16 cellular contexts compared by ENCODE assay signal in the genomic region with DNA sequence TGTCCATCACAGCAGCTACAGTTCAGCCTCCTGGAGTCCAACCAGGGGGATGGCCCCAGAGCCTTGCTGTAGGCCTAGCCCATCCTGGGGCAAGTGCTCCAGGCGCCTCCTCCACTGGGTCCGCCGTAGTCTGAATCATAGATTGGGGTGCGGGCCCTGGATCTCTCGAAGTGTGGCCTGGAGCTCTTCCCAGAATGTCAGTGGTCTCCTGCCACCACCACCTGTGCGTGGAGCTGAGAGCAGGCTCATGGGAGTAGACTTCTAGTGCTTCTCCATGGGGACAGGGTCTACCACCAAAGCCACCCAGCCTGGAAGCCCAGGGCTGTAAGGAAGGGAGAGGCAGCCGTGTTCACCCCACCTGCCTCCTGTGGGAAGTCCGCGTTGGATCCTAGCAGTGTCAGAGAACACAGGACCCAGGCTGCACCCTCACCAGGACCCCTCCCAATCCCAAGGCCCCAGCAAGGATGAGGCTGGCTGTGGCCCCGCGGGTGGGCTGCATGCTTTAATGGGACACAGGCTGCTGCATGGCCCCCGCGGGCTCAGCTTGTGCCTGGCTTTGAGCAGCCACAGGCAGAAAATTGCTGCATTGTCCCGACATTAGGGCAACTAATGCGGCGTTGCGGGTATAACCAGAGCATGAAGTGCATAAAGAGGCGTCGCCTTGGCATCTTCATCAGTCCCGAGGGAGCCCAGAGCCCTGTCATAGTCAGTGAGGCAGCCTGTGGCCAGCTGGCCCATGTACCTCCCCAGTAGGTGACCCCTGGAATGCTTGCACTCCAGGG. TPM values are rescaled to one million over a fixed set of nuclear protein-coding genes. Genes with fewer than 3 reads are reported as not detected.
"Had no signal": no experiment of that assay in that cellular context is flagged by ENCODE, and none has a peak within 500 bp of the region (broad histone marks: within the 10 kb centered on the region; RNA-seq: fewer than 3 reads in every experiment).

No MANE protein-coding gene starts in this region.

- H3K36me3 ChIP-seq: esophagus muscularis mucosa, upper lobe of left lung had no signal

- H3K9ac ChIP-seq: parathyroid adenoma had no signal

- H3K79me2 ChIP-seq: parathyroid adenoma had no signal

- DNase-seq: activated naive CD4-positive, alpha-beta T cell treated with anti-CD3 and anti-CD28 coated beads, Interleukin-2, amount 10 ng/mL, durations not matched to agents 7 days and 5 days; activated T-cell treated with anti-CD3 and anti-CD28 coated beads, Interleukin-2, amount 50 U/mL, for 1 hour; dorsolateral prefrontal cortex; immature natural killer cell; stimulated activated CD4-positive, alpha-beta T cell treated with anti-CD3 and anti-CD28 coated beads, Interleukin-1b, Interleukin-23, amount 100 ng/mL, for 48 hours; stimulated activated naive CD8-positive, alpha-beta T cell treated with anti-CD3 and anti-CD28 coated beads, Interleukin-15, amount 100 ng/mL, for 72 hours; T-helper 9 cell had no signal

- H3K4me1 ChIP-seq: parathyroid adenoma had no signal

- H3K27ac ChIP-seq: dorsolateral prefrontal cortex, esophagus muscularis mucosa, parathyroid adenoma, upper lobe of left lung had no signal

- H3K4me3 Mint-ChIP-seq: activated naive CD4-positive, alpha-beta T cell treated with anti-CD3 and anti-CD28 coated beads, Interleukin-2, amount 10 ng/mL, durations not matched to agents 7 days and 5 days; immature natural killer cell; mesothelial cell of epicardium; nephron progenitor cell; stimulated activated naive CD8-positive, alpha-beta T cell treated with anti-CD3 and anti-CD28 coated beads, Interleukin-15, amount 100 ng/mL, for 72 hours had no signal

- H3K9me3 ChIP-seq: esophagus muscularis mucosa, upper lobe of left lung had no signal

- H3K4me3 ChIP-seq: lung, upper lobe of left lung had no signal

- H3K36me3 Mint-ChIP-seq: activated naive CD4-positive, alpha-beta T cell treated with anti-CD3 and anti-CD28 coated beads, Interleukin-2, amount 10 ng/mL, durations not matched to agents 7 days and 5 days; immature natural killer cell; mesothelial cell of epicardium had no signal

- ATAC-seq: activated CD4-positive, CD25-positive, alpha-beta regulatory T cell treated with anti-CD3 and anti-CD28 coated beads, Interleukin-2, amount 50 U/mL, for 24 hours; stimulated activated naive CD8-positive, alpha-beta T cell treated with anti-CD3 and anti-CD28 coated beads, Interleukin-15, amount 100 ng/mL, for 72 hours had no signal

- H3K9me3 Mint-ChIP-seq: activated naive CD4-positive, alpha-beta T cell treated with anti-CD3 and anti-CD28 coated beads, Interleukin-2, amount 10 ng/mL, durations not matched to agents 7 days and 5 days; immature natural killer cell; mesothelial cell of epicardium; nephron progenitor cell; stimulated activated naive CD8-positive, alpha-beta T cell treated with anti-CD3 and anti-CD28 coated beads, Interleukin-15, amount 100 ng/mL, for 72 hours had no signal

- H3K27ac Mint-ChIP-seq: activated naive CD4-positive, alpha-beta T cell treated with anti-CD3 and anti-CD28 coated beads, Interleukin-2, amount 10 ng/mL, durations not matched to agents 7 days and 5 days; immature natural killer cell; mesothelial cell of epicardium; nephron progenitor cell; stimulated activated naive CD8-positive, alpha-beta T cell treated with anti-CD3 and anti-CD28 coated beads, Interleukin-15, amount 100 ng/mL, for 72 hours had no signal

- H2AFZ ChIP-seq: parathyroid adenoma had no signal

RNA-seq across cellular contexts. Expression of a gene that starts 0.7 kb away (rescaled TPM):
- total RNA-seq: astrocyte, dorsolateral prefrontal cortex, esophagus muscularis mucosa, lung, mesothelial cell of epicardium, temporal lobe, upper lobe of left lung had no signal
- polyA plus RNA-seq: immature natural killer cell, lung had no signal
